Comparison of ENCODE assay signal across 8 cellular contexts in the genomic region with DNA sequence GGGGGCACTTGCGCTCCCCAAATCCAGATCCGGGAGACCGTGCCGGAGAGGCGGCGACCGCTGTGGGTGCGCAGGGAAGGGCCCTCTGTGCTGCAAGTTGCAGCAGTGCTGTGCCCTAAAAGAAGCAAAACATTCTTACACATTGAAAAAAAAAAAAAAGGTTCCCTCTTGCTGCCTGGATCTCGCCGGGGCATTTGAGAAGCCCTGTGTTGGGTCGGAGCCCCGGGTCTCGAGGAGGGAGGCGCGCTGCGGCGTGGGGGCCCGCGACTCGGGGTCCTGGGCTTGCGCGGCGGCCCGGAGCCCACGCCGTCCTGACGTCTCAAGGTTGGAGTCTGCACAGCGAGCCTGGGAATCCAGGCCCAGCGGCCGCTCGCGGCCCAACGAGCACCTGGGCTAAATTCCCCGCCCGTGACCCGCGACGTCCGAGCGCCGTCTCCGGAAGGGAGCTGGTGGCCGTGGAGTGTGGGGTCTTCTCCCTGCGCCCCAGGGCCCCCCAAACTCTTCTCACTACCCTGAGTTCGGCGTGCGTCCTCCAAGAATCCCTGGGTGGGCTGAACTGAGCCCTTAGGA. TPM values are rescaled to one million over a fixed set of nuclear protein-coding genes. Genes with fewer than 3 reads are reported as not detected.
DNase-seq lines count a peak whose midpoint lies in the region; ATAC-seq and TF ChIP-seq lines count a peak whose summit lies in the region.

No MANE protein-coding gene starts in this region.

- DNase-seq in GM23338 (ENCODE audit: low spot score) (no peak), WTC11 (ENCODE audit: low spot score) (no peak), heart left ventricle (peak in 1 of 5 donors; percentile 39), retinal pigment epithelial cell (ENCODE audit: low read depth) (no peak), NCI-H2081 treated with DMSO at 0.1 percent for 48 hours (lab: John Stamatoyannopoulos, UW) (no peak)

- peaks cover 20% of the 10 kb centered on the region for H3K4me1 Mint-ChIP-seq in GM23338
- peaks cover 31% of the 10 kb centered on the region for H3K4me1 Mint-ChIP-seq in WTC11

- H3K27me3 Mint-ChIP-seq in GM23338 (ENCODE audit: insufficient read depth, low read depth, poor library complexity) (peaks cover 14% of the 10 kb centered on the region), WTC11 (ENCODE audit: low read depth) (no peaks in the 10 kb centered on the region)

- H3K27ac ChIP-seq in GM23338 (ENCODE audit: low read depth) (peak overlapping the region; percentile 99), heart left ventricle (peak overlapping the region; percentile 63 to 99 (median 97))

- intact Hi-C loops in heart left ventricle (cut with DNase I) = loop anchor here (5.0 to 10.0 kb wide), 7 partner anchors 99 to 563 kb away; a partner anchor contains a TSS

- H3K79me2 ChIP-seq in GM23338 (replicated peaks; ENCODE audit: insufficient read depth) = peaks cover 46% of the 10 kb centered on the region

- peak overlapping the region; percentile 81 for H3K4me3 Mint-ChIP-seq in GM23338
- peak overlapping the region; percentile 76 for H3K4me3 Mint-ChIP-seq in WTC11

- POLR2A ChIA-PET in WTC11 (lab: Charles Lee) = interaction anchor here (1.0 to 1.8 kb wide), 3 partner anchors 9 to 13 kb away, joined by 3 to 10 read pairs (median 4); no protein-coding TSS in a partner anchor

- peak overlapping the region; percentile 82; the same call in 1 of the 2 replicates for H2AFZ ChIP-seq in GM23338

- peak overlapping the region; percentile 98 for H3K4me2 ChIP-seq in GM23338

- CTCF ChIA-PET in WTC11 (lab: Charles Lee) = interaction anchor here (1.0 to 1.5 kb wide), 3 partner anchors 15 to 169 kb away, joined by 3 to 5 read pairs (median 3); no protein-coding TSS in a partner anchor

- no peaks in the 10 kb centered on the region for H3K27me3 ChIP-seq in GM23338 (ENCODE audit: insufficient read depth)
- no peaks in the 10 kb centered on the region for H3K27me3 ChIP-seq in heart left ventricle

- ATAC-seq in GM23338 (peak; percentile 2), WTC11 (no peak), heart left ventricle (peak in 2 of 4 donors; percentile 5 to 7), GM21723 (IDR thresholded peaks at IDR 0.05; ENCODE audit: unreplicated experiment) (no peak), HG03342 (IDR thresholded peaks at IDR 0.05; ENCODE audit: unreplicated experiment) (no peak), HG03520 (IDR thresholded peaks at IDR 0.05; ENCODE audit: unreplicated experiment) (no peak)

- H4K20me1 ChIP-seq in GM23338 (replicated peaks; ENCODE audit: insufficient read depth) = no peaks in the 10 kb centered on the region

- 3 to 17% (median 7%) methylated on average over 18 to 47 of the region's 47 CpGs for WGBS in heart left ventricle, 4 donors

- H3K36me3 ChIP-seq in GM23338 (ENCODE audit: insufficient read depth) (no peaks in the 10 kb centered on the region), heart left ventricle (no peaks in the 10 kb centered on the region)

- peak; percentile 39 to 44; a peak in 2 of 4 replicates for TF ChIP-seq CTCF in GM23338 (conservative IDR thresholded peaks at IDR 0.05; ENCODE audit: low read depth in 2 of 2)
- TF ChIP-seq CTCF in WTC11 (IDR thresholded peaks at IDR 0.05) = no peak
- TF ChIP-seq CTCF in heart left ventricle (IDR thresholded peaks at IDR 0.05) = peak in 8 of 12 donors; percentile 24 to 65 (median 41)
- TF ChIP-seq CTCF in retinal pigment epithelial cell (conservative IDR thresholded peaks at IDR 0.05; ENCODE audit: low read depth, low read length) = peak; percentile 40

- no peak for TF ChIP-seq POLR2A in heart left ventricle (IDR thresholded peaks at IDR 0.05)

- H3K4me3 ChIP-seq in GM23338 = peak overlapping the region; percentile 88
- H3K4me3 ChIP-seq in heart left ventricle = peak overlapping the region; percentile 72 to 98 (median 90)
- H3K4me3 ChIP-seq in retinal pigment epithelial cell (ENCODE audit: low read length) = peak overlapping the region; percentile 64

- peak overlapping the region; percentile 90 for H3K27ac Mint-ChIP-seq in GM23338
- H3K27ac Mint-ChIP-seq in WTC11 = peak overlapping the region; percentile 95

- no peaks in the 10 kb centered on the region for H3K9me3 ChIP-seq in heart left ventricle

- H3K9me3 Mint-ChIP-seq in GM23338 (no peaks in the 10 kb centered on the region; the same call in 2 of the 3 replicates), WTC11 (no peaks in the 10 kb centered on the region)

- peaks cover 11% of the 10 kb centered on the region for H3F3A ChIP-seq in GM23338 (replicated peaks; ENCODE audit: low read depth)

- H3K36me3 Mint-ChIP-seq in GM23338 (ENCODE audit: low read depth) (peaks cover 20% of the 10 kb centered on the region), WTC11 (peaks cover 4% of the 10 kb centered on the region; the same call in 1 of the 2 replicates)

- H3K9me2 ChIP-seq in GM23338 (ENCODE audit: insufficient read depth) = no peaks in the 10 kb centered on the region

- H3K4me1 ChIP-seq in GM23338 (ENCODE audit: insufficient read depth) = peaks cover 19% of the 10 kb centered on the region
- peaks cover 0 to 29% (median 20%) of the 10 kb centered on the region in 12 donors for H3K4me1 ChIP-seq in heart left ventricle

TF ChIP-seq in GM23338, 12 proteins besides CTCF, POLR2A, EP300 and RAD21 (continues in another document):
- TF ChIP-seq STAT1 (IDR thresholded peaks at IDR 0.05; ENCODE audit: unreplicated experiment) = no peak
- TF ChIP-seq, protein P1, sequence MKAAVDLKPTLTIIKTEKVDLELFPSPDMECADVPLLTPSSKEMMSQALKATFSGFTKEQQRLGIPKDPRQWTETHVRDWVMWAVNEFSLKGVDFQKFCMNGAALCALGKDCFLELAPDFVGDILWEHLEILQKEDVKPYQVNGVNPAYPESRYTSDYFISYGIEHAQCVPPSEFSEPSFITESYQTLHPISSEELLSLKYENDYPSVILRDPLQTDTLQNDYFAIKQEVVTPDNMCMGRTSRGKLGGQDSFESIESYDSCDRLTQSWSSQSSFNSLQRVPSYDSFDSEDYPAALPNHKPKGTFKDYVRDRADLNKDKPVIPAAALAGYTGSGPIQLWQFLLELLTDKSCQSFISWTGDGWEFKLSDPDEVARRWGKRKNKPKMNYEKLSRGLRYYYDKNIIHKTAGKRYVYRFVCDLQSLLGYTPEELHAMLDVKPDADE (IDR thresholded peaks at IDR 0.05) = no peak; the same call in 1 of the 2 replicates

TF ChIP-seq in WTC11, 78 proteins besides CTCF, POLR2A, EP300 and RAD21 (continues in another document):
- TF ChIP-seq ZNF121 (CRISPR knock-in tag; IDR thresholded peaks at IDR 0.05) = no peak
- TF ChIP-seq FOXP1 (CRISPR knock-in tag; IDR thresholded peaks at IDR 0.05; ENCODE audit: borderline replicate concordance) = peak; percentile 38; the same call in 1 of the 2 replicates
- TF ChIP-seq, protein P2, sequence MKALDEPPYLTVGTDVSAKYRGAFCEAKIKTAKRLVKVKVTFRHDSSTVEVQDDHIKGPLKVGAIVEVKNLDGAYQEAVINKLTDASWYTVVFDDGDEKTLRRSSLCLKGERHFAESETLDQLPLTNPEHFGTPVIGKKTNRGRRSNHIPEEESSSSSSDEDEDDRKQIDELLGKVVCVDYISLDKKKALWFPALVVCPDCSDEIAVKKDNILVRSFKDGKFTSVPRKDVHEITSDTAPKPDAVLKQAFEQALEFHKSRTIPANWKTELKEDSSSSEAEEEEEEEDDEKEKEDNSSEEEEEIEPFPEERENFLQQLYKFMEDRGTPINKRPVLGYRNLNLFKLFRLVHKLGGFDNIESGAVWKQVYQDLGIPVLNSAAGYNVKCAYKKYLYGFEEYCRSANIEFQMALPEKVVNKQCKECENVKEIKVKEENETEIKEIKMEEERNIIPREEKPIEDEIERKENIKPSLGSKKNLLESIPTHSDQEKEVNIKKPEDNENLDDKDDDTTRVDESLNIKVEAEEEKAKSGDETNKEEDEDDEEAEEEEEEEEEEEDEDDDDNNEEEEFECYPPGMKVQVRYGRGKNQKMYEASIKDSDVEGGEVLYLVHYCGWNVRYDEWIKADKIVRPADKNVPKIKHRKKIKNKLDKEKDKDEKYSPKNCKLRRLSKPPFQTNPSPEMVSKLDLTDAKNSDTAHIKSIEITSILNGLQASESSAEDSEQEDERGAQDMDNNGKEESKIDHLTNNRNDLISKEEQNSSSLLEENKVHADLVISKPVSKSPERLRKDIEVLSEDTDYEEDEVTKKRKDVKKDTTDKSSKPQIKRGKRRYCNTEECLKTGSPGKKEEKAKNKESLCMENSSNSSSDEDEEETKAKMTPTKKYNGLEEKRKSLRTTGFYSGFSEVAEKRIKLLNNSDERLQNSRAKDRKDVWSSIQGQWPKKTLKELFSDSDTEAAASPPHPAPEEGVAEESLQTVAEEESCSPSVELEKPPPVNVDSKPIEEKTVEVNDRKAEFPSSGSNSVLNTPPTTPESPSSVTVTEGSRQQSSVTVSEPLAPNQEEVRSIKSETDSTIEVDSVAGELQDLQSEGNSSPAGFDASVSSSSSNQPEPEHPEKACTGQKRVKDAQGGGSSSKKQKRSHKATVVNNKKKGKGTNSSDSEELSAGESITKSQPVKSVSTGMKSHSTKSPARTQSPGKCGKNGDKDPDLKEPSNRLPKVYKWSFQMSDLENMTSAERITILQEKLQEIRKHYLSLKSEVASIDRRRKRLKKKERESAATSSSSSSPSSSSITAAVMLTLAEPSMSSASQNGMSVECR (CRISPR knock-in tag; IDR thresholded peaks at IDR 0.05; ENCODE audit: borderline replicate concordance) = 0 out of 2 replicates have a peak, but pooled peaks have one; percentile 9
- TF ChIP-seq MYBL2 (CRISPR knock-in tag; IDR thresholded peaks at IDR 0.05) = 0 out of 2 replicates have a peak, but pooled peaks have one; percentile 37
- TF ChIP-seq, protein P3, sequence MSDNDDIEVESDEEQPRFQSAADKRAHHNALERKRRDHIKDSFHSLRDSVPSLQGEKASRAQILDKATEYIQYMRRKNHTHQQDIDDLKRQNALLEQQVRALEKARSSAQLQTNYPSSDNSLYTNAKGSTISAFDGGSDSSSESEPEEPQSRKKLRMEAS (CRISPR knock-in tag; IDR thresholded peaks at IDR 0.05) = peak; percentile 15
- TF ChIP-seq CREM (CRISPR knock-in tag; IDR thresholded peaks at IDR 0.05) = no peak
- no peak for TF ChIP-seq IRF2 (CRISPR knock-in tag; IDR thresholded peaks at IDR 0.05; ENCODE audit: borderline replicate concordance, low read depth)
- TF ChIP-seq, protein P4, sequence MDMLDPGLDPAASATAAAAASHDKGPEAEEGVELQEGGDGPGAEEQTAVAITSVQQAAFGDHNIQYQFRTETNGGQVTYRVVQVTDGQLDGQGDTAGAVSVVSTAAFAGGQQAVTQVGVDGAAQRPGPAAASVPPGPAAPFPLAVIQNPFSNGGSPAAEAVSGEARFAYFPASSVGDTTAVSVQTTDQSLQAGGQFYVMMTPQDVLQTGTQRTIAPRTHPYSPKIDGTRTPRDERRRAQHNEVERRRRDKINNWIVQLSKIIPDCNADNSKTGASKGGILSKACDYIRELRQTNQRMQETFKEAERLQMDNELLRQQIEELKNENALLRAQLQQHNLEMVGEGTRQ (CRISPR knock-in tag; IDR thresholded peaks at IDR 0.05) = 0 out of 2 replicates have a peak, but pooled peaks have one; percentile 4
- TF ChIP-seq SMAD3 (CRISPR knock-in tag; IDR thresholded peaks at IDR 0.05; ENCODE audit: borderline replicate concordance) = no peak

RNA-seq across cellular contexts. Expression of a gene that starts 1.3 kb away (rescaled TPM):
- total RNA-seq in GM23338 (2014; rRNA removed; shearing (Covaris generic)) = 233 and 265 TPM in 2 replicates
- 133 and 138 TPM in 2 replicates for polyA plus RNA-seq in GM23338 (2016; fragmentation: Nextera tagmentation; extraction: Ambion mirVana)
- 175 to 191 TPM (median 181 TPM) in 3 replicates for total RNA-seq in WTC11 (2021)
- total RNA-seq in heart left ventricle = 10 to 100 TPM; 23.9 to 45.5 (median 30.0) TPM
- polyA plus RNA-seq in heart left ventricle = 10 to 100 TPM; 10.1 to 29.1 TPM
